Comparison of ENCODE assay signal across 1 cellular context in genomic region chr6:131103869-131104268, GRCh38.
A peak's percentile ranks its signal among the peaks of the same experiment; 100 is the strongest.
TF ChIP-seq lines count a peak whose summit lies in the region.

No MANE protein-coding gene starts in this region.

TF ChIP-seq in HEK293, 187 proteins besides CTCF, POLR2A, EP300 and RAD21 (continued from another document):
- TF ChIP-seq MZF1 (tag by site-specific recombination; IDR thresholded peaks at IDR 0.05; ENCODE audit: borderline replicate concordance): peak; percentile 67; the same call in 1 of the 2 replicates
- TF ChIP-seq PATZ1 (tag by site-specific recombination; IDR thresholded peaks at IDR 0.05): no peak
- no peak for TF ChIP-seq ZNF362 (tag by site-specific recombination; IDR thresholded peaks at IDR 0.05)
- TF ChIP-seq ZNF692 (tag by site-specific recombination; IDR thresholded peaks at IDR 0.05): no peak
- TF ChIP-seq KLF16 (tag by site-specific recombination; IDR thresholded peaks at IDR 0.05): no peak
